In genomic region chr14:58428011-58428807, GRCh38 we compare ENCODE assay signal across 8 cellular contexts. TPM values are rescaled to one million over a fixed set of nuclear protein-coding genes. Genes with fewer than 3 reads are reported as not detected.
A peak's percentile ranks its signal among the peaks of the same experiment; 100 is the strongest.
DNase-seq lines count a peak whose midpoint lies in the region; ATAC-seq and TF ChIP-seq lines count a peak whose summit lies in the region.

No MANE protein-coding gene starts in this region.

- TF ChIP-seq CTCF in astrocyte of the spinal cord (IDR thresholded peaks at IDR 0.05; ENCODE audit: low read depth, low read length) = no peak

- intact Hi-C loops in CD4-positive, alpha-beta memory T cell (cut with micrococcal nuclease) = loop anchor here (5.0 kb wide), 1 partner anchor 1036 kb away; the partner anchor contains the start of gene NAA30

- H3K9me3 ChIP-seq in CD4-positive, alpha-beta memory T cell (ENCODE audit: control insufficient read depth in 1 of 2, low read length in 2 of 2) = no peaks in the 10 kb centered on the region
- no peaks in the 10 kb centered on the region for H3K9me3 ChIP-seq in iPS-18c (ENCODE audit: control insufficient read depth, insufficient read depth, low read length)
- H3K9me3 ChIP-seq in skeletal muscle satellite cell (replicated peaks; ENCODE audit: low read length) = no peaks in the 10 kb centered on the region

- H3K9ac ChIP-seq in skeletal muscle satellite cell (ENCODE audit: low read depth, low read length) = peak overlapping the region; percentile 96

- H3K4me3 ChIP-seq in CD4-positive, alpha-beta memory T cell (ENCODE audit: low read length in 2 of 2) = peak overlapping the region; percentile 90 to 96
- H3K4me3 ChIP-seq in astrocyte of the spinal cord (ENCODE audit: low read depth, low read length) (peak overlapping the region; percentile 76), iPS-18c (ENCODE audit: insufficient read depth, low read depth, low read length) (peak overlapping the region; percentile 46), skeletal muscle satellite cell (ENCODE audit: low read length) (peak overlapping the region; percentile 93)

- ATAC-seq in HG03139 (IDR thresholded peaks at IDR 0.05; ENCODE audit: unreplicated experiment) = no peak

- H3K36me3 Mint-ChIP-seq in CD4-positive, alpha-beta memory T cell = peaks cover 12 to 37% of the 10 kb centered on the region in 2 donors

- POLR2A ChIA-PET in CD4-positive, alpha-beta memory T cell (lab: Charles Lee; ENCODE audit: partially characterized antibody) = interaction anchor here (0.9 to 3.1 kb wide), 26 partner anchors 12 to 1821 kb away, joined by 3 to 68 read pairs (median 4); partner anchors contain the start of genes ACTR10, AP5M1, ARID4A and DAAM1
- POLR2A ChIA-PET in HEK293T (lab: Yijun Ruan, JAX) = interaction anchor here (0.9 to 1.5 kb wide), 5 partner anchors 13 to 210 kb away, joined by 3 to 14 read pairs (median 3); partner anchors contain the start of genes ARID4A and DACT1

- peak in 2 of 5 donors; percentile 33 to 35 for DNase-seq in CD4-positive, alpha-beta memory T cell
- DNase-seq in HEK293T (ENCODE audit: extremely low spot score) (peak; percentile 38), NCI-H69 (lab: John Stamatoyannopoulos, UW) (peak; percentile 82), astrocyte of the spinal cord (ENCODE audit: low read depth, low spot score) (peak; percentile 72)
- DNase-seq in central memory CD4-positive, alpha-beta T cell = no peak

- H3K4me1 Mint-ChIP-seq in CD4-positive, alpha-beta memory T cell = peaks cover 23 to 67% (median 44%) of the 10 kb centered on the region in 4 donors

- H3K27ac Mint-ChIP-seq in CD4-positive, alpha-beta memory T cell = peak overlapping the region; percentile 94 to 100 (median 98)

- H3K36me3 ChIP-seq in CD4-positive, alpha-beta memory T cell (ENCODE audit: insufficient read depth, low read length) = peaks cover 5% of the 10 kb centered on the region
- peaks cover 4% of the 10 kb centered on the region for H3K36me3 ChIP-seq in skeletal muscle satellite cell (ENCODE audit: insufficient read depth, low read length)

- peak overlapping the region; percentile 91 to 97 (median 94) for H3K4me3 Mint-ChIP-seq in CD4-positive, alpha-beta memory T cell

- H3K9me3 Mint-ChIP-seq in CD4-positive, alpha-beta memory T cell = peaks cover 0 to 4% (median 0%) of the 10 kb centered on the region in 8 donors

- CTCF ChIA-PET in CD4-positive, alpha-beta memory T cell (lab: Charles Lee; ENCODE audit: partially characterized antibody) = interaction anchor here (0.5 to 5.6 kb wide), 6 partner anchors 14 to 1159 kb away, joined by 3 to 49 read pairs (median 3); partner anchors contain the start of genes AP5M1, ARID4A, EXOC5 and TOMM20L
- CTCF ChIA-PET in HEK293T (lab: Yijun Ruan, JAX) = no interaction called here

- H3K27me3 ChIP-seq in CD4-positive, alpha-beta memory T cell (ENCODE audit: insufficient read depth, low read length) = no peaks in the 10 kb centered on the region
- no peaks in the 10 kb centered on the region for H3K27me3 ChIP-seq in skeletal muscle satellite cell (ENCODE audit: control insufficient read depth, insufficient read depth, low read length)

- peaks cover 0 to 2% of the 10 kb centered on the region in 2 donors for H3K27me3 Mint-ChIP-seq in CD4-positive, alpha-beta memory T cell

- peak overlapping the region; percentile 83 for H3K4me2 ChIP-seq in skeletal muscle satellite cell (ENCODE audit: low read length)

- peak overlapping the region; percentile 88 for H3K27ac ChIP-seq in CD4-positive, alpha-beta memory T cell (ENCODE audit: low read depth, low read length)

- in situ Hi-C loops in astrocyte of the spinal cord (cut with HindIII; ENCODE audit: low sequenced_read_pairs) = no loop called here

- peaks cover 39% of the 10 kb centered on the region for H3K4me1 ChIP-seq in CD4-positive, alpha-beta memory T cell (ENCODE audit: insufficient read depth, low read length)
- H3K4me1 ChIP-seq in skeletal muscle satellite cell (ENCODE audit: control insufficient read depth, insufficient read depth, low read length) = peaks cover 21% of the 10 kb centered on the region

TF ChIP-seq in HEK293T, 16 proteins besides CTCF, POLR2A, EP300 and RAD21:
- TF ChIP-seq FOXK2 (IDR thresholded peaks at IDR 0.05) (no peak), ZNF384 (IDR thresholded peaks at IDR 0.05) (peak; percentile 92), CTBP1 (IDR thresholded peaks at IDR 0.05; ENCODE audit: borderline replicate concordance) (no peak), SUZ12 (IDR thresholded peaks at IDR 0.05) (no peak)

RNA-seq across cellular contexts. Expression of gene KIAA0586, which starts 0.7 kb away (rescaled TPM):
- total RNA-seq in CD4-positive, alpha-beta memory T cell = 10 to 100 TPM; 43.3 to 48.2 TPM
- 10 to 100 TPM; 13.7 to 24.8 TPM for polyA plus RNA-seq in CD4-positive, alpha-beta memory T cell
- 26.6 and 30.4 TPM in 2 replicates for total RNA-seq in skeletal muscle satellite cell (2012; rRNA removed)

RNA-seq across cellular contexts. Expression of gene TIMM9, which starts 0.9 kb away (rescaled TPM):
- total RNA-seq in CD4-positive, alpha-beta memory T cell = 10 to 100 TPM; 28.0 to 28.3 TPM
- 10 to 100 TPM; 41.5 to 51.9 TPM for polyA plus RNA-seq in CD4-positive, alpha-beta memory T cell
- 19.5 and 33.6 TPM in 2 replicates for total RNA-seq in skeletal muscle satellite cell (2012; rRNA removed)

RNA-seq across cellular contexts. Expression of gene TOMM20L, which starts 32.5 kb away (rescaled TPM):
- not detected for total RNA-seq in CD4-positive, alpha-beta memory T cell
- polyA plus RNA-seq in CD4-positive, alpha-beta memory T cell = not detected
- total RNA-seq in skeletal muscle satellite cell (2012; rRNA removed) = not detected in 2 replicates
